ENCODE assay signal across 1 cellular context in the genomic region with DNA sequence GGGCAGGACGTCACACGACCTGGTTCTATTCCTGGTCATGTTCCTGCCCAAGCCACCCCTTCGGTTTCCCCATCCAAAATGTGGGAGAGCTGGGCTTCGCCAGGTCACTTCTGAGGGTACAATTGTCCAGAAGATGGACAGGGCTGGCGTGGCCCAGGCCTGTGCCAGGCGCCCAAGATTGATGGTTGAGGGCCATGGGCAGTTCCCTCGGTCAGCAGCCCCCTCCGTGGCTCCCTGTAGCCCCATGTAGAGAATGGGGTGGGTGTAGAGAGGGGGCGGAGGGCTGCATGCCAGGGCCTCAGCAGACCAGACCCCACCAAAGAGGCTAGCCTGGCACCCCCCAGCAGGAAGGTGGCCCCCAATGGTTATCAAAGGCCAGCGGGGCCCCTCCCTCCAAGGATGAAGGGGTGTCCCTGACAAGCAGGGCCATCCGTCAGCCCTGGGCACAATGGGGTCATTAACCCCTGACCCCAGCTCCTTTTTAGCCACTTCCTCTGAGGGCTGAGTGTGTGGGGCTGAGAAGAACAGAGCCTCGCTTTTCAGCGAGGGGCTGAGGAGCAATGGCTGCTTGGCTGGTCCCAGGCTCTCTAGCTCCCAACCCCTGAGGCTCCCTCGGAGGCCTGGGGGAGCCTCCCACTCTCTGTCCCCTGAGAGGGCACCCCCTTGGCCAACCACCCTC.
TF ChIP-seq lines count a peak whose summit lies in the region.

No MANE protein-coding gene starts in this region.

TF ChIP-seq in GM23338, 12 proteins besides CTCF, POLR2A, EP300 and RAD21 (continued from another document):
- TF ChIP-seq, protein P1, sequence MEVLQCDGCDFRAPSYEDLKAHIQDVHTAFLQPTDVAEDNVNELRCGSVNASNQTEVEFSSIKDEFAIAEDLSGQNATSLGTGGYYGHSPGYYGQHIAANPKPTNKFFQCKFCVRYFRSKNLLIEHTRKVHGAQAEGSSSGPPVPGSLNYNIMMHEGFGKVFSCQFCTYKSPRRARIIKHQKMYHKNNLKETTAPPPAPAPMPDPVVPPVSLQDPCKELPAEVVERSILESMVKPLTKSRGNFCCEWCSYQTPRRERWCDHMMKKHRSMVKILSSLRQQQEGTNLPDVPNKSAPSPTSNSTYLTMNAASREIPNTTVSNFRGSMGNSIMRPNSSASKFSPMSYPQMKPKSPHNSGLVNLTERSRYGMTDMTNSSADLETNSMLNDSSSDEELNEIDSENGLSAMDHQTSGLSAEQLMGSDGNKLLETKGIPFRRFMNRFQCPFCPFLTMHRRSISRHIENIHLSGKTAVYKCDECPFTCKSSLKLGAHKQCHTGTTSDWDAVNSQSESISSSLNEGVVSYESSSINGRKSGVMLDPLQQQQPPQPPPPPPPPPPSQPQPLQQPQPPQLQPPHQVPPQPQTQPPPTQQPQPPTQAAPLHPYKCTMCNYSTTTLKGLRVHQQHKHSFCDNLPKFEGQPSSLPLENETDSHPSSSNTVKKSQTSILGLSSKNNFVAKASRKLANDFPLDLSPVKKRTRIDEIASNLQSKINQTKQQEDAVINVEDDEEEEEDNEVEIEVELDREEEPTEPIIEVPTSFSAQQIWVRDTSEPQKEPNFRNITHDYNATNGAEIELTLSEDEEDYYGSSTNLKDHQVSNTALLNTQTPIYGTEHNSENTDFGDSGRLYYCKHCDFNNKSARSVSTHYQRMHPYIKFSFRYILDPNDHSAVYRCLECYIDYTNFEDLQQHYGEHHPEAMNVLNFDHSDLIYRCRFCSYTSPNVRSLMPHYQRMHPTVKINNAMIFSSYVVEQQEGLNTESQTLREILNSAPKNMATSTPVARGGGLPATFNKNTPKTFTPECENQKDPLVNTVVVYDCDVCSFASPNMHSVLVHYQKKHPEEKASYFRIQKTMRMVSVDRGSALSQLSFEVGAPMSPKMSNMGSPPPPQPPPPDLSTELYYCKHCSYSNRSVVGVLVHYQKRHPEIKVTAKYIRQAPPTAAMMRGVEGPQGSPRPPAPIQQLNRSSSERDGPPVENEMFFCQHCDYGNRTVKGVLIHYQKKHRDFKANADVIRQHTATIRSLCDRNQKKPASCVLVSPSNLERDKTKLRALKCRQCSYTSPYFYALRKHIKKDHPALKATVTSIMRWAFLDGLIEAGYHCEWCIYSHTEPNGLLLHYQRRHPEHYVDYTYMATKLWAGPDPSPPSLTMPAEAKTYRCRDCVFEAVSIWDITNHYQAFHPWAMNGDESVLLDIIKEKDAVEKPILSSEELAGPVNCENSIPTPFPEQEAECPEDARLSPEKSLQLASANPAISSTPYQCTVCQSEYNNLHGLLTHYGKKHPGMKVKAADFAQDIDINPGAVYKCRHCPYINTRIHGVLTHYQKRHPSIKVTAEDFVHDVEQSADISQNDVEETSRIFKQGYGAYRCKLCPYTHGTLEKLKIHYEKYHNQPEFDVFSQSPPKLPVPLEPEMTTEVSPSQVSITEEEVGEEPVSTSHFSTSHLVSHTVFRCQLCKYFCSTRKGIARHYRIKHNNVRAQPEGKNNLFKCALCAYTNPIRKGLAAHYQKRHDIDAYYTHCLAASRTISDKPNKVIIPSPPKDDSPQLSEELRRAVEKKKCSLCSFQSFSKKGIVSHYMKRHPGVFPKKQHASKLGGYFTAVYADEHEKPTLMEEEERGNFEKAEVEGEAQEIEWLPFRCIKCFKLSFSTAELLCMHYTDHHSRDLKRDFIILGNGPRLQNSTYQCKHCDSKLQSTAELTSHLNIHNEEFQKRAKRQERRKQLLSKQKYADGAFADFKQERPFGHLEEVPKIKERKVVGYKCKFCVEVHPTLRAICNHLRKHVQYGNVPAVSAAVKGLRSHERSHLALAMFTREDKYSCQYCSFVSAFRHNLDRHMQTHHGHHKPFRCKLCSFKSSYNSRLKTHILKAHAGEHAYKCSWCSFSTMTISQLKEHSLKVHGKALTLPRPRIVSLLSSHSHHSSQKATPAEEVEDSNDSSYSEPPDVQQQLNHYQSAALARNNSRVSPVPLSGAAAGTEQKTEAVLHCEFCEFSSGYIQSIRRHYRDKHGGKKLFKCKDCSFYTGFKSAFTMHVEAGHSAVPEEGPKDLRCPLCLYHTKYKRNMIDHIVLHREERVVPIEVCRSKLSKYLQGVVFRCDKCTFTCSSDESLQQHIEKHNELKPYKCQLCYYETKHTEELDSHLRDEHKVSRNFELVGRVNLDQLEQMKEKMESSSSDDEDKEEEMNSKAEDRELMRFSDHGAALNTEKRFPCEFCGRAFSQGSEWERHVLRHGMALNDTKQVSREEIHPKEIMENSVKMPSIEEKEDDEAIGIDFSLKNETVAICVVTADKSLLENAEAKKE (CRISPR knock-in tag; IDR thresholded peaks at IDR 0.05): no peak
- TF ChIP-seq ZNF331 (CRISPR knock-in tag; IDR thresholded peaks at IDR 0.05; ENCODE audit: low read depth) (no peak), POLR2AphosphoS5 (IDR thresholded peaks at IDR 0.05; ENCODE audit: low read depth) (no peak), JUNB (IDR thresholded peaks at IDR 0.05; ENCODE audit: unreplicated experiment) (no peak), STAT1 (IDR thresholded peaks at IDR 0.05; ENCODE audit: unreplicated experiment) (no peak), CREB1 (CRISPR knock-in tag; IDR thresholded peaks at IDR 0.05; ENCODE audit: low read depth) (no peak), EZH2 (IDR thresholded peaks at IDR 0.05; ENCODE audit: low read depth, unreplicated experiment) (no peak)
- TF ChIP-seq, protein P2, sequence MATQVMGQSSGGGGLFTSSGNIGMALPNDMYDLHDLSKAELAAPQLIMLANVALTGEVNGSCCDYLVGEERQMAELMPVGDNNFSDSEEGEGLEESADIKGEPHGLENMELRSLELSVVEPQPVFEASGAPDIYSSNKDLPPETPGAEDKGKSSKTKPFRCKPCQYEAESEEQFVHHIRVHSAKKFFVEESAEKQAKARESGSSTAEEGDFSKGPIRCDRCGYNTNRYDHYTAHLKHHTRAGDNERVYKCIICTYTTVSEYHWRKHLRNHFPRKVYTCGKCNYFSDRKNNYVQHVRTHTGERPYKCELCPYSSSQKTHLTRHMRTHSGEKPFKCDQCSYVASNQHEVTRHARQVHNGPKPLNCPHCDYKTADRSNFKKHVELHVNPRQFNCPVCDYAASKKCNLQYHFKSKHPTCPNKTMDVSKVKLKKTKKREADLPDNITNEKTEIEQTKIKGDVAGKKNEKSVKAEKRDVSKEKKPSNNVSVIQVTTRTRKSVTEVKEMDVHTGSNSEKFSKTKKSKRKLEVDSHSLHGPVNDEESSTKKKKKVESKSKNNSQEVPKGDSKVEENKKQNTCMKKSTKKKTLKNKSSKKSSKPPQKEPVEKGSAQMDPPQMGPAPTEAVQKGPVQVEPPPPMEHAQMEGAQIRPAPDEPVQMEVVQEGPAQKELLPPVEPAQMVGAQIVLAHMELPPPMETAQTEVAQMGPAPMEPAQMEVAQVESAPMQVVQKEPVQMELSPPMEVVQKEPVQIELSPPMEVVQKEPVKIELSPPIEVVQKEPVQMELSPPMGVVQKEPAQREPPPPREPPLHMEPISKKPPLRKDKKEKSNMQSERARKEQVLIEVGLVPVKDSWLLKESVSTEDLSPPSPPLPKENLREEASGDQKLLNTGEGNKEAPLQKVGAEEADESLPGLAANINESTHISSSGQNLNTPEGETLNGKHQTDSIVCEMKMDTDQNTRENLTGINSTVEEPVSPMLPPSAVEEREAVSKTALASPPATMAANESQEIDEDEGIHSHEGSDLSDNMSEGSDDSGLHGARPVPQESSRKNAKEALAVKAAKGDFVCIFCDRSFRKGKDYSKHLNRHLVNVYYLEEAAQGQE (IDR thresholded peaks at IDR 0.05; ENCODE audit: unreplicated experiment): no peak
